In genomic region chr7:150428671-150429451, GRCh38 we compare ENCODE assay signal across 9 cellular contexts. TPM values are rescaled to one million over a fixed set of nuclear protein-coding genes. Genes with fewer than 3 reads are reported as not detected.
DNase-seq lines count a peak whose midpoint lies in the region; ATAC-seq and TF ChIP-seq lines count a peak whose summit lies in the region.
"Had no signal": no experiment of that assay in that cellular context is flagged by ENCODE, and none has a peak within 500 bp of the region (broad histone marks: within the 10 kb centered on the region; RNA-seq: fewer than 3 reads in every experiment).

No MANE protein-coding gene starts in this region.

- peaks cover 31% of the 10 kb centered on the region for H3K4me1 Mint-ChIP-seq in GM23338
- H3K4me1 Mint-ChIP-seq in activated naive CD8-positive, alpha-beta T cell treated with anti-CD3 and anti-CD28 coated beads, Interleukin-2, amount 10 ng/mL, durations not matched to agents 7 days and 5 days = peaks cover 29% of the 10 kb centered on the region

- H3K4me2 ChIP-seq in DND-41 (ENCODE audit: insufficient read depth, low read length) = peak overlapping the region; percentile 25
- peak overlapping the region; percentile 6; the same call in 1 of the 2 replicates for H3K4me2 ChIP-seq in GM23338

- no peaks in the 10 kb centered on the region for H4K20me1 ChIP-seq in DND-41 (ENCODE audit: insufficient read depth, low read length)
- no peaks in the 10 kb centered on the region for H4K20me1 ChIP-seq in GM23338 (replicated peaks; ENCODE audit: insufficient read depth)

- peak; percentile 86 for DNase-seq in DND-41
- peak; percentile 41 for DNase-seq in GM23338 (ENCODE audit: low spot score)
- DNase-seq in NCI-H2107 treated with DMSO at 0.1 percent for 48 hours (lab: John Stamatoyannopoulos, UW; ENCODE audit: unreplicated experiment) = peak; percentile 46
- DNase-seq in activated naive CD8-positive, alpha-beta T cell treated with anti-CD3 and anti-CD28 coated beads, Interleukin-2, amount 10 ng/mL, durations not matched to agents 7 days and 5 days = no peak
- DNase-seq in left colon = peak; percentile 74 to 77
- DNase-seq in foreskin keratinocyte = no peak
- no peak for DNase-seq in stimulated activated naive CD4-positive, alpha-beta T cell (lab: John Stamatoyannopoulos, UW)

- no peaks in the 10 kb centered on the region for H3F3A ChIP-seq in GM23338 (replicated peaks; ENCODE audit: low read depth)

- 0 out of 2 replicates have a peak, but pooled peaks cover 8% of the 10 kb centered on the region for H3K9me2 ChIP-seq in GM23338 (ENCODE audit: insufficient read depth)

- peak overlapping the region; percentile 23 for H3K9ac ChIP-seq in DND-41 (ENCODE audit: low read depth, low read length)

- intact Hi-C loops in left colon (cut with DNase I, micrococcal nuclease) = loop anchor here in 1 of 2 donors (10.0 kb wide), 1 partner anchor 144 kb away; no protein-coding TSS in a partner anchor

- no peak for TF ChIP-seq CTCF in DND-41 (IDR thresholded peaks at IDR 0.05; ENCODE audit: borderline replicate concordance, extremely low read depth, low read length, poor library complexity, severe bottlenecking)
- no peak for TF ChIP-seq CTCF in GM23338 (conservative IDR thresholded peaks at IDR 0.05; ENCODE audit: low read depth in 2 of 2)
- TF ChIP-seq CTCF in foreskin keratinocyte (conservative IDR thresholded peaks at IDR 0.05) = no peak

- peaks cover 19% of the 10 kb centered on the region for H3K27me3 Mint-ChIP-seq in GM23338 (ENCODE audit: insufficient read depth, low read depth, poor library complexity)
- H3K27me3 Mint-ChIP-seq in activated naive CD8-positive, alpha-beta T cell treated with anti-CD3 and anti-CD28 coated beads, Interleukin-2, amount 10 ng/mL, durations not matched to agents 7 days and 5 days = no peaks in the 10 kb centered on the region

- H2AFZ ChIP-seq in DND-41 (ENCODE audit: low read depth, low read length) (peak overlapping the region; percentile 16; the same call in 1 of the 2 replicates), GM23338 (peak overlapping the region; percentile 73; the same call in 1 of the 2 replicates)

- peak; percentile 94 for ATAC-seq in DND-41 (ENCODE audit: insufficient read depth, low read depth)
- peak; percentile 35; the same call in 2 of the 3 replicates for ATAC-seq in GM23338
- ATAC-seq in activated naive CD8-positive, alpha-beta T cell treated with anti-CD3 and anti-CD28 coated beads, Interleukin-2, amount 10 ng/mL, durations not matched to agents 7 days and 5 days (ENCODE audit: low read depth) = peak; percentile 72
- ATAC-seq in left colon = peak; percentile 95
- no peak for ATAC-seq in HG02884 (IDR thresholded peaks at IDR 0.05; ENCODE audit: unreplicated experiment)
- ATAC-seq in foreskin keratinocyte = no peak

- H3K4me3 ChIP-seq in DND-41 (ENCODE audit: low read depth in 1 of 2, low read length in 2 of 2) = no peak overlapping the region; a peak in 1 of 4 replicates
- H3K4me3 ChIP-seq in GM23338 = no peak overlapping the region

- no peak overlapping the region for H3K4me3 Mint-ChIP-seq in GM23338
- H3K4me3 Mint-ChIP-seq in activated naive CD8-positive, alpha-beta T cell treated with anti-CD3 and anti-CD28 coated beads, Interleukin-2, amount 10 ng/mL, durations not matched to agents 7 days and 5 days = peak overlapping the region; percentile 35

- H3K27me3 ChIP-seq in DND-41 (ENCODE audit: insufficient read depth, low read length, poor library complexity) = no peaks in the 10 kb centered on the region
- H3K27me3 ChIP-seq in GM23338 (ENCODE audit: insufficient read depth) = no peaks in the 10 kb centered on the region
- H3K27me3 ChIP-seq in foreskin keratinocyte = no peaks in the 10 kb centered on the region

- no peaks in the 10 kb centered on the region for H3K36me3 ChIP-seq in DND-41 (ENCODE audit: insufficient read depth, low read length)
- H3K36me3 ChIP-seq in GM23338 (ENCODE audit: insufficient read depth) = no peaks in the 10 kb centered on the region

- POLR2A ChIA-PET in activated naive CD8-positive, alpha-beta T cell treated with anti-CD3 and anti-CD28 coated beads, Interleukin-2, amount 10 ng/mL, durations not matched to agents 7 days and 5 days (lab: Charles Lee) = no interaction called here

- H3K27ac ChIP-seq in DND-41 (ENCODE audit: low read length) (peak overlapping the region; percentile 74), GM23338 (ENCODE audit: low read depth) (no peak overlapping the region), foreskin keratinocyte (no peak overlapping the region)

- peaks cover 41% of the 10 kb centered on the region for H3K4me1 ChIP-seq in DND-41 (ENCODE audit: insufficient read depth, low read length)
- peaks cover 19% of the 10 kb centered on the region; the same call in 1 of the 2 replicates for H3K4me1 ChIP-seq in GM23338 (ENCODE audit: insufficient read depth)
- H3K4me1 ChIP-seq in foreskin keratinocyte = no peaks in the 10 kb centered on the region

- no peaks in the 10 kb centered on the region; the same call in 2 of the 3 replicates for H3K9me3 Mint-ChIP-seq in GM23338
- no peaks in the 10 kb centered on the region for H3K9me3 Mint-ChIP-seq in activated naive CD8-positive, alpha-beta T cell treated with anti-CD3 and anti-CD28 coated beads, Interleukin-2, amount 10 ng/mL, durations not matched to agents 7 days and 5 days

- H3K79me2 ChIP-seq in DND-41 (ENCODE audit: insufficient read depth, low read length) (no peaks in the 10 kb centered on the region), GM23338 (replicated peaks; ENCODE audit: insufficient read depth) (no peaks in the 10 kb centered on the region)

- no peaks in the 10 kb centered on the region for H3K36me3 Mint-ChIP-seq in GM23338 (ENCODE audit: low read depth)
- H3K36me3 Mint-ChIP-seq in activated naive CD8-positive, alpha-beta T cell treated with anti-CD3 and anti-CD28 coated beads, Interleukin-2, amount 10 ng/mL, durations not matched to agents 7 days and 5 days = peaks cover 4% of the 10 kb centered on the region

- no peak overlapping the region for H3K27ac Mint-ChIP-seq in GM23338
- H3K27ac Mint-ChIP-seq in activated naive CD8-positive, alpha-beta T cell treated with anti-CD3 and anti-CD28 coated beads, Interleukin-2, amount 10 ng/mL, durations not matched to agents 7 days and 5 days = peak overlapping the region; percentile 69

- H3K9me3 ChIP-seq in DND-41 (ENCODE audit: insufficient read depth, low read length, severe bottlenecking) = no peaks in the 10 kb centered on the region

TF ChIP-seq in GM23338, 12 proteins besides CTCF, POLR2A, EP300 and RAD21 (continues in another document):
- TF ChIP-seq NANOG (IDR thresholded peaks at IDR 0.05; ENCODE audit: borderline replicate concordance) (no peak), POLR2AphosphoS5 (IDR thresholded peaks at IDR 0.05; ENCODE audit: low read depth) (no peak), EZH2phosphoT487 (IDR thresholded peaks at IDR 0.05; ENCODE audit: unreplicated experiment) (no peak)

RNA-seq across cellular contexts. Expression of gene GIMAP8, which starts 21.6 kb away (rescaled TPM):
- not detected in 2 replicates for total RNA-seq in GM23338 (2014; rRNA removed; shearing (Covaris generic))
- polyA plus RNA-seq in GM23338 (2016; fragmentation: Nextera tagmentation; extraction: Ambion mirVana) (0.06 TPM in 1 of 2 replicates, not detected in the other), foreskin keratinocyte (0.01 and 0.02 TPM in 2 replicates)
- 10 to 100 TPM; 29.2 to 31.0 TPM for total RNA-seq in activated naive CD8-positive, alpha-beta T cell treated with anti-CD3 and anti-CD28 coated beads, Interleukin-2, amount 10 ng/mL, durations not matched to agents 7 days and 5 days
- total RNA-seq in left colon (1 to 10 TPM; 2.9 to 5.5 TPM), foreskin keratinocyte (0.07 TPM in 1 of 2 replicates, not detected in the other)
- total RNA-seq: NCI-H460 had no signal

RNA-seq across cellular contexts. Expression of gene ZNF775, which starts 49.7 kb away (rescaled TPM):
- total RNA-seq in GM23338 (2014; rRNA removed; shearing (Covaris generic)) = 35.2 and 38.2 TPM in 2 replicates
- polyA plus RNA-seq in GM23338 (2016; fragmentation: Nextera tagmentation; extraction: Ambion mirVana) = 4.5 and 6.7 TPM in 2 replicates
- 1 to 10 TPM; 5.4 to 6.4 TPM for total RNA-seq in activated naive CD8-positive, alpha-beta T cell treated with anti-CD3 and anti-CD28 coated beads, Interleukin-2, amount 10 ng/mL, durations not matched to agents 7 days and 5 days
- 1 to 10 TPM; 7.1 to 8.7 TPM for total RNA-seq in left colon
- 4.7 and 5.4 TPM in 2 replicates for total RNA-seq in foreskin keratinocyte
- 3.9 and 5.3 TPM in 2 replicates for polyA plus RNA-seq in foreskin keratinocyte

Comparison
In these comparisons a context has a peak if more than half of its experiments do, and no peak if none do; other contexts are left out.
1. ATAC-seq: peak in DND-41 (single experiment), GM23338 (single experiment), activated naive CD8-positive, alpha-beta T cell treated with anti-CD3 and anti-CD28 coated beads, Interleukin-2, amount 10 ng/mL, durations not matched to agents 7 days and 5 days (single experiment) and left colon (single experiment); none in HG02884 (single experiment) and foreskin keratinocyte (single experiment).
2. DNase-seq: peak in DND-41 (single experiment), GM23338 (single experiment), NCI-H2107 treated with DMSO at 0.1 percent for 48 hours (single experiment) and left colon (2 of 2); none in activated naive CD8-positive, alpha-beta T cell treated with anti-CD3 and anti-CD28 coated beads, Interleukin-2, amount 10 ng/mL, durations not matched to agents 7 days and 5 days (single experiment), foreskin keratinocyte (0 of 2) and stimulated activated naive CD4-positive, alpha-beta T cell (0 of 6).
3. RNA of gene GIMAP8, which starts 21.6 kb away (total RNA-seq): 29.2 to 31.0 TPM in activated naive CD8-positive, alpha-beta T cell treated with anti-CD3 and anti-CD28 coated beads, Interleukin-2, amount 10 ng/mL, durations not matched to agents 7 days and 5 days; 2.9 to 5.5 TPM in left colon, 0.07 TPM in foreskin keratinocyte and not detected in GM23338; every median in the first group is over 4 times any median in the second.